8 cellular contexts compared by ENCODE assay signal in genomic region chr3:194315965-194316361, GRCh38. TPM values are rescaled to one million over a fixed set of nuclear protein-coding genes. Genes with fewer than 3 reads are reported as not detected.
DNase-seq lines count a peak whose midpoint lies in the region; ATAC-seq and TF ChIP-seq lines count a peak whose summit lies in the region.

No MANE protein-coding gene starts in this region.

- no peak overlapping the region for H3K4me2 ChIP-seq in neural cell (ENCODE audit: low read length)

- WGBS in lower leg skin, 2 donors = 13 to 14% methylated on average over 16 to 17 of the region's 17 CpGs

- no peak for TF ChIP-seq POLR2A in lower leg skin (IDR thresholded peaks at IDR 0.05)

- peaks cover 37% of the 10 kb centered on the region for H3K4me1 ChIP-seq in A673 (ENCODE audit: insufficient read depth, low read length, poor library complexity, severe bottlenecking)

- no TSS peak for BruUV-seq in A673 (replicated peaks; lab: Mats Ljungman, UMichigan)

- ATAC-seq in GM19397 (IDR thresholded peaks at IDR 0.05; ENCODE audit: unreplicated experiment) (peak; percentile 17), HG03460 (IDR thresholded peaks at IDR 0.05; ENCODE audit: unreplicated experiment) (peak; percentile 20)

- H3K4me3 ChIP-seq in A673 (ENCODE audit: low read depth, low read length, poor library complexity, severe bottlenecking) (peak overlapping the region; percentile 48), neural cell (ENCODE audit: low read length) (peak overlapping the region; percentile 75), lower leg skin (ENCODE audit: low read depth, poor library complexity, severe bottlenecking) (no peak overlapping the region)

- TF ChIP-seq EP300 in neural cell (conservative IDR thresholded peaks at IDR 0.05; ENCODE audit: poor library complexity, severe bottlenecking) = no peak

- no peak for TF ChIP-seq RAD21 in neural cell (conservative IDR thresholded peaks at IDR 0.05)

- no peaks in the 10 kb centered on the region for H4K20me1 ChIP-seq in neural cell (ENCODE audit: insufficient read depth)

- no peaks in the 10 kb centered on the region for H3K79me2 ChIP-seq in neural cell (replicated peaks; ENCODE audit: insufficient read depth, low read length)

- no peaks in the 10 kb centered on the region for H3F3A ChIP-seq in neural cell (ENCODE audit: insufficient read depth, low read length, poor library complexity, severe bottlenecking)

- peaks cover 52% of the 10 kb centered on the region for H3K27me3 Mint-ChIP-seq in chondrocyte (ENCODE audit: low read depth)

- H3K9me3 ChIP-seq in A673 (ENCODE audit: low read depth, low read length, poor library complexity, severe bottlenecking) (peaks cover 12% of the 10 kb centered on the region), neural cell (ENCODE audit: low read length) (peaks cover 5% of the 10 kb centered on the region)

- H3K27me3 ChIP-seq in A673 (replicated peaks; ENCODE audit: insufficient read depth, low read depth, low read length, poor library complexity) = no peaks in the 10 kb centered on the region
- peaks cover 9% of the 10 kb centered on the region for H3K27me3 ChIP-seq in neural cell (ENCODE audit: insufficient read depth, low read depth, low read length)

- peak overlapping the region; percentile 59 for H3K9ac ChIP-seq in neural cell (ENCODE audit: low read length)

- H3K9me3 Mint-ChIP-seq in chondrocyte (ENCODE audit: low read depth) = peaks cover 14% of the 10 kb centered on the region

- H3K4me3 Mint-ChIP-seq in chondrocyte (ENCODE audit: unreplicated experiment) = peak overlapping the region; percentile 57

- intact Hi-C loops in A673 (cut with micrococcal nuclease; ENCODE audit: unreplicated experiment) = loop anchor here (1.0 to 10.0 kb wide), 7 partner anchors 111 to 649 kb away; no protein-coding TSS in a partner anchor
- intact Hi-C loops in lower leg skin (cut with DNase I; ENCODE audit: low total_unique reads) = loop anchor here (5.0 to 10.0 kb wide), 3 partner anchors 181 to 651 kb away; partner anchors contain the start of gene HES1

- no peak overlapping the region for H3K27ac ChIP-seq in A673 (ENCODE audit: low read depth, low read length, poor library complexity, severe bottlenecking)
- no peak overlapping the region for H3K27ac ChIP-seq in neural cell (ENCODE audit: low read length)

- H3K9me2 ChIP-seq in neural cell (ENCODE audit: insufficient read depth, low read length) = no peaks in the 10 kb centered on the region

- TF ChIP-seq CTCF in A673 (conservative IDR thresholded peaks at IDR 0.05; ENCODE audit: low read depth, low read length) = no peak
- peak; percentile 72 for TF ChIP-seq CTCF in chondrocyte (IDR thresholded peaks at IDR 0.05)
- no peak for TF ChIP-seq CTCF in neural cell (IDR thresholded peaks at IDR 0.05; ENCODE audit: poor library complexity, severe bottlenecking)
- TF ChIP-seq CTCF in lower leg skin (IDR thresholded peaks at IDR 0.05) = no peak

- H2AFZ ChIP-seq in neural cell (ENCODE audit: low read depth, low read length) = no peak overlapping the region

- no peak for DNase-seq in A673 (ENCODE audit: low spot score)
- DNase-seq in chondrocyte (ENCODE audit: low spot score) = no peak
- DNase-seq in NCI-H510A (lab: John Stamatoyannopoulos, UW) = no peak
- no peak for DNase-seq in GM19238 (ENCODE audit: insufficient read length, low spot score)
- DNase-seq in lower leg skin (ENCODE audit: low spot score in 2 of 2) = no peak

- peaks cover 5% of the 10 kb centered on the region for H3K36me3 Mint-ChIP-seq in chondrocyte (ENCODE audit: low read depth)

- no peaks in the 10 kb centered on the region for H3K36me3 ChIP-seq in A673 (ENCODE audit: insufficient read depth, low read length, poor library complexity, severe bottlenecking)
- H3K36me3 ChIP-seq in neural cell (ENCODE audit: insufficient read depth, low read length) = no peaks in the 10 kb centered on the region

- H3K27ac Mint-ChIP-seq in chondrocyte (ENCODE audit: unreplicated experiment) = no peak overlapping the region

- CTCF ChIA-PET in A673 (lab: Charles Lee) = interaction anchor here (0.6 to 3.5 kb wide), 15 partner anchors 174 to 743 kb away, joined by 3 to 68 read pairs (median 7); partner anchors contain the start of gene HES1

- H3K4me1 Mint-ChIP-seq in chondrocyte (ENCODE audit: low read depth) = peaks cover 11% of the 10 kb centered on the region

- POLR2A ChIA-PET in A673 (lab: Charles Lee; ENCODE audit: low non-redundant PET) = interaction anchor here (0.6 to 1.0 kb wide), 6 partner anchors 175 to 650 kb away, joined by 3 to 25 read pairs (median 6); no protein-coding TSS in a partner anchor

TF ChIP-seq in neural cell, 6 proteins besides CTCF, POLR2A, EP300 and RAD21:
- TF ChIP-seq EZH2 (IDR thresholded peaks at IDR 0.05; ENCODE audit: borderline replicate concordance, insufficient read depth, low read length, poor library complexity, severe bottlenecking) (no peak), SMC3 (conservative IDR thresholded peaks at IDR 0.05; ENCODE audit: poor library complexity) (peak; percentile 46), MXI1 (conservative IDR thresholded peaks at IDR 0.05; ENCODE audit: poor library complexity, severe bottlenecking) (no peak), TAF1 (IDR thresholded peaks at IDR 0.05; ENCODE audit: low read depth) (no peak), POLR2AphosphoS5 (IDR thresholded peaks at IDR 0.05) (no peak)
- TF ChIP-seq, protein P1, sequence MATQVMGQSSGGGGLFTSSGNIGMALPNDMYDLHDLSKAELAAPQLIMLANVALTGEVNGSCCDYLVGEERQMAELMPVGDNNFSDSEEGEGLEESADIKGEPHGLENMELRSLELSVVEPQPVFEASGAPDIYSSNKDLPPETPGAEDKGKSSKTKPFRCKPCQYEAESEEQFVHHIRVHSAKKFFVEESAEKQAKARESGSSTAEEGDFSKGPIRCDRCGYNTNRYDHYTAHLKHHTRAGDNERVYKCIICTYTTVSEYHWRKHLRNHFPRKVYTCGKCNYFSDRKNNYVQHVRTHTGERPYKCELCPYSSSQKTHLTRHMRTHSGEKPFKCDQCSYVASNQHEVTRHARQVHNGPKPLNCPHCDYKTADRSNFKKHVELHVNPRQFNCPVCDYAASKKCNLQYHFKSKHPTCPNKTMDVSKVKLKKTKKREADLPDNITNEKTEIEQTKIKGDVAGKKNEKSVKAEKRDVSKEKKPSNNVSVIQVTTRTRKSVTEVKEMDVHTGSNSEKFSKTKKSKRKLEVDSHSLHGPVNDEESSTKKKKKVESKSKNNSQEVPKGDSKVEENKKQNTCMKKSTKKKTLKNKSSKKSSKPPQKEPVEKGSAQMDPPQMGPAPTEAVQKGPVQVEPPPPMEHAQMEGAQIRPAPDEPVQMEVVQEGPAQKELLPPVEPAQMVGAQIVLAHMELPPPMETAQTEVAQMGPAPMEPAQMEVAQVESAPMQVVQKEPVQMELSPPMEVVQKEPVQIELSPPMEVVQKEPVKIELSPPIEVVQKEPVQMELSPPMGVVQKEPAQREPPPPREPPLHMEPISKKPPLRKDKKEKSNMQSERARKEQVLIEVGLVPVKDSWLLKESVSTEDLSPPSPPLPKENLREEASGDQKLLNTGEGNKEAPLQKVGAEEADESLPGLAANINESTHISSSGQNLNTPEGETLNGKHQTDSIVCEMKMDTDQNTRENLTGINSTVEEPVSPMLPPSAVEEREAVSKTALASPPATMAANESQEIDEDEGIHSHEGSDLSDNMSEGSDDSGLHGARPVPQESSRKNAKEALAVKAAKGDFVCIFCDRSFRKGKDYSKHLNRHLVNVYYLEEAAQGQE (IDR thresholded peaks at IDR 0.05; ENCODE audit: borderline replicate concordance) = no peak
TF ChIP-seq in neural cell: peak in this region for 1.

RNA-seq across cellular contexts. Expression of gene CPN2, which starts 35.2 kb away (rescaled TPM):
- total RNA-seq in A673 (2021) (not detected in 2 replicates), chondrocyte (not detected in 3 replicates), lower leg skin (under 1 TPM in 1 of 4 donors, not detected in 3; 0.10 TPM)
- polyA plus RNA-seq in neural cell = not detected in 2 replicates
- polyA minus RNA-seq in neural cell = not detected in 2 replicates

RNA-seq across cellular contexts. Expression of gene LRRC15, which starts 53.6 kb away (rescaled TPM):
- not detected in 2 replicates for total RNA-seq in A673 (2021)
- total RNA-seq in chondrocyte = 0.18 to 1.7 TPM (median 0.22 TPM) in 3 replicates
- not detected in 2 replicates for polyA plus RNA-seq in neural cell
- polyA minus RNA-seq in neural cell = not detected in 2 replicates
- 10 to 100 TPM in 1 of 4 donors, 1 to 10 TPM in 1, under 1 TPM in 2; 0.08 to 21.0 (median 0.63) TPM for total RNA-seq in lower leg skin
